In the genomic region with DNA sequence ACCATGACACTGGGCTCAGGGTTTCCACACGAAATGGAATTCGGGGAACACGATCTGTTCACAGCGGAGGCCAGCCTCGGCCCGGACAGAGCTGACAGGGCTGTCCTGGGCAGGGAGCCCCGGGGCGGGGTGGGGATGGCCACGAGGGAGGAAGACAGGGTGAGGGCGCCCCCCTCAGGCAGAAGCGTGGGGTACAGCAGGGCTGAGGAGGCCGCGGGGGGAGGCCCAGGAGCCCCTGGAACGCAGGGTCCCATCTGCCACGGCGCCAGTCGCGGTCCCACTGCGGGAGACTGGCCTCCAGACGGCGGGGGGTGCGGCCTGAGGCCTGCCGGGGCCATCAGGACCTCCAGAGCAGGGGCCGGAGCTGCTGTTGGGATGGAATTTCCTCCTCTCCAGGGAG, we compare ENCODE assay signal across 1 cellular context.
TF ChIP-seq lines count a peak whose summit lies in the region.

No MANE protein-coding gene starts in this region.

TF ChIP-seq in K562, 482 proteins besides CTCF, POLR2A, EP300 and RAD21:
- TF ChIP-seq FIP1L1 (IDR thresholded peaks at IDR 0.05; ENCODE audit: low read depth, low read length, poor library complexity, severe bottlenecking): peak; percentile 34
- TF ChIP-seq, protein P1, sequence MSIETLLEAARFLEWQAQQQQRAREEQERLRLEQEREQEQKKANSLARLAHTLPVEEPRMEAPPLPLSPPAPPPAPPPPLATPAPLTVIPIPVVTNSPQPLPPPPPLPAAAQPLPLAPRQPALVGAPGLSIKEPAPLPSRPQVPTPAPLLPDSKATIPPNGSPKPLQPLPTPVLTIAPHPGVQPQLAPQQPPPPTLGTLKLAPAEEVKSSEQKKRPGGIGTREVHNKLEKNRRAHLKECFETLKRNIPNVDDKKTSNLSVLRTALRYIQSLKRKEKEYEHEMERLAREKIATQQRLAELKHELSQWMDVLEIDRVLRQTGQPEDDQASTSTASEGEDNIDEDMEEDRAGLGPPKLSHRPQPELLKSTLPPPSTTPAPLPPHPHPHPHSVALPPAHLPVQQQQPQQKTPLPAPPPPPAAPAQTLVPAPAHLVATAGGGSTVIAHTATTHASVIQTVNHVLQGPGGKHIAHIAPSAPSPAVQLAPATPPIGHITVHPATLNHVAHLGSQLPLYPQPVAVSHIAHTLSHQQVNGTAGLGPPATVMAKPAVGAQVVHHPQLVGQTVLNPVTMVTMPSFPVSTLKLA (conservative IDR thresholded peaks at IDR 0.05): no peak
- TF ChIP-seq TCF7L2 (IDR thresholded peaks at IDR 0.05; ENCODE audit: low read depth, low read length): no peak
